ENCODE assay signal across 8 cellular contexts in the genomic region with DNA sequence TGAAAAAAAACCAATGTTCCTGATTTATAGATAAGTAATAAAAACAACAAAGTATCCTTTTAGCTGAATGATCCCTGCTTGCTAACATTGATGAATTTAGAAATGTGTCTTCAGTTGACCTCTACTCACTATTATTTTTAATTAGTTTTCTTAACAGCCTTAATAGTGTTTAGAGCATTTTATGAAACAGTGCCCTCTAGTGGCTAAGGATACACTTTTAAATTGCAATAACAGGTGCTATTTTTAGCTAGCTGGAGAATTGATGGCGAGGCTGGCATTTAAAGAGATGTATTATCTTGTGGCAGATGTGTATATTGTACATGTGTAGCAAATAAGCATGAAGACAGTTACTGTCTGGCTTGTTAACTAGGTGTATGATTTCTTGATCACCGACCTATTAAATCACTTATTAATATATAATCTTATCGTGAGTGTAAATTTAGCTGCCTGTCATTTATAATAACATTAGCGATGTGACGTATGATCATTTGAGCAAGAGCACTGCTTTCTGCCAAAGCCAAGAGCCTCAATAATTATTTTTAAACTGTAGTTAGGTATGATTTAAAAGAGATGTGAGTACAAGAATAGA.
A peak's percentile ranks its signal among the peaks of the same experiment; 100 is the strongest.
DNase-seq lines count a peak whose midpoint lies in the region; ATAC-seq and TF ChIP-seq lines count a peak whose summit lies in the region.

No MANE protein-coding gene starts in this region.

- peak; percentile 42 to 74 (median 62) for TF ChIP-seq CTCF in heart left ventricle (IDR thresholded peaks at IDR 0.05)
- peak; percentile 87 for TF ChIP-seq CTCF in VCaP (conservative IDR thresholded peaks at IDR 0.05)

- H3K4me1 Mint-ChIP-seq in activated naive CD8-positive, alpha-beta T cell treated with anti-CD3 and anti-CD28 coated beads for 36 hours: no peaks in the 10 kb centered on the region
- no peaks in the 10 kb centered on the region for H3K4me1 Mint-ChIP-seq in activated naive CD4-positive, alpha-beta T cell treated with anti-CD3 and anti-CD28 coated beads, Interleukin-2, amount 10 ng/mL, durations not matched to agents 7 days and 5 days

- H3K27me3 Mint-ChIP-seq in activated naive CD8-positive, alpha-beta T cell treated with anti-CD3 and anti-CD28 coated beads for 36 hours: no peaks in the 10 kb centered on the region
- no peaks in the 10 kb centered on the region for H3K27me3 Mint-ChIP-seq in activated naive CD4-positive, alpha-beta T cell treated with anti-CD3 and anti-CD28 coated beads, Interleukin-2, amount 10 ng/mL, durations not matched to agents 7 days and 5 days

- no peak for DNase-seq in heart left ventricle
- no peak for DNase-seq in Right ventricle myocardium inferior (ENCODE audit: missing footprints)
- peak; percentile 75 for DNase-seq in NCI-H1105 (lab: John Stamatoyannopoulos, UW)
- DNase-seq in iris pigment epithelial cell (ENCODE audit: low read depth): peak; percentile 34
- no peak for DNase-seq in activated T-cell treated with anti-CD3 and anti-CD28 coated beads for 4 hours
- no peak for DNase-seq in activated naive CD8-positive, alpha-beta T cell treated with anti-CD3 and anti-CD28 coated beads for 36 hours
- no peak for DNase-seq in activated naive CD4-positive, alpha-beta T cell treated with anti-CD3 and anti-CD28 coated beads, Interleukin-2, amount 10 ng/mL, durations not matched to agents 7 days and 5 days

- H3K4me3 ChIP-seq in heart left ventricle: no peak overlapping the region

- H3K36me3 Mint-ChIP-seq in activated naive CD8-positive, alpha-beta T cell treated with anti-CD3 and anti-CD28 coated beads for 36 hours: no peaks in the 10 kb centered on the region
- no peaks in the 10 kb centered on the region for H3K36me3 Mint-ChIP-seq in activated naive CD4-positive, alpha-beta T cell treated with anti-CD3 and anti-CD28 coated beads, Interleukin-2, amount 10 ng/mL, durations not matched to agents 7 days and 5 days

- intact Hi-C loops in heart left ventricle (cut with DNase I): loop anchor here in 5 of 10 donors (5.0 to 10.0 kb wide), 2 partner anchors 429 to 432 kb away; no protein-coding TSS in a partner anchor
- intact Hi-C loops in Right ventricle myocardium inferior (cut with DNase I): no loop called here

- H3K9me3 Mint-ChIP-seq in activated naive CD8-positive, alpha-beta T cell treated with anti-CD3 and anti-CD28 coated beads for 36 hours: peaks cover 14% of the 10 kb centered on the region
- H3K9me3 Mint-ChIP-seq in activated naive CD4-positive, alpha-beta T cell treated with anti-CD3 and anti-CD28 coated beads, Interleukin-2, amount 10 ng/mL, durations not matched to agents 7 days and 5 days: peaks cover 6% of the 10 kb centered on the region

- H3K27ac Mint-ChIP-seq in activated naive CD8-positive, alpha-beta T cell treated with anti-CD3 and anti-CD28 coated beads for 36 hours: no peak overlapping the region
- no peak overlapping the region for H3K27ac Mint-ChIP-seq in activated naive CD4-positive, alpha-beta T cell treated with anti-CD3 and anti-CD28 coated beads, Interleukin-2, amount 10 ng/mL, durations not matched to agents 7 days and 5 days

- H3K36me3 ChIP-seq in heart left ventricle: no peaks in the 10 kb centered on the region

- H3K4me3 Mint-ChIP-seq in activated naive CD8-positive, alpha-beta T cell treated with anti-CD3 and anti-CD28 coated beads for 36 hours: no peak overlapping the region
- H3K4me3 Mint-ChIP-seq in activated naive CD4-positive, alpha-beta T cell treated with anti-CD3 and anti-CD28 coated beads, Interleukin-2, amount 10 ng/mL, durations not matched to agents 7 days and 5 days: no peak overlapping the region

- ATAC-seq in heart left ventricle: no peak
- no peak for ATAC-seq in Right ventricle myocardium inferior

- TF ChIP-seq POLR2A in heart left ventricle (IDR thresholded peaks at IDR 0.05): no peak

- H3K27me3 ChIP-seq in heart left ventricle: peaks cover 0 to 4% (median 0%) of the 10 kb centered on the region in 9 donors

- H3K9me3 ChIP-seq in heart left ventricle: peaks cover 0 to 7% (median 0%) of the 10 kb centered on the region in 12 donors

- 49 to 55% (median 53%) methylated on average over 5 of the region's 5 CpGs for WGBS in heart left ventricle, 4 donors

- no peak overlapping the region for H3K27ac ChIP-seq in heart left ventricle
- H3K27ac ChIP-seq in VCaP: no peak overlapping the region

- CTCF ChIA-PET in activated naive CD4-positive, alpha-beta T cell treated with anti-CD3 and anti-CD28 coated beads, Interleukin-2, amount 10 ng/mL, durations not matched to agents 7 days and 5 days (lab: Charles Lee): interaction anchor here (0.7 to 1.6 kb wide), 5 partner anchors 9 to 290 kb away, joined by 3 to 5 read pairs (median 4); no protein-coding TSS in a partner anchor

- no peaks in the 10 kb centered on the region for H3K4me1 ChIP-seq in heart left ventricle

Comparison
In these comparisons a context has a peak if more than half of its experiments do, and no peak if none do; other contexts are left out.
1. DNase-seq: peak in NCI-H1105 (single experiment) and iris pigment epithelial cell (single experiment); none in heart left ventricle (0 of 5), Right ventricle myocardium inferior (single experiment), activated T-cell treated with anti-CD3 and anti-CD28 coated beads for 4 hours (single experiment), activated naive CD8-positive, alpha-beta T cell treated with anti-CD3 and anti-CD28 coated beads for 36 hours (single experiment) and activated naive CD4-positive, alpha-beta T cell treated with anti-CD3 and anti-CD28 coated beads, Interleukin-2, amount 10 ng/mL, durations not matched to agents 7 days and 5 days (single experiment).